Comparison of ENCODE assay signal across 1 cellular context in the genomic region with DNA sequence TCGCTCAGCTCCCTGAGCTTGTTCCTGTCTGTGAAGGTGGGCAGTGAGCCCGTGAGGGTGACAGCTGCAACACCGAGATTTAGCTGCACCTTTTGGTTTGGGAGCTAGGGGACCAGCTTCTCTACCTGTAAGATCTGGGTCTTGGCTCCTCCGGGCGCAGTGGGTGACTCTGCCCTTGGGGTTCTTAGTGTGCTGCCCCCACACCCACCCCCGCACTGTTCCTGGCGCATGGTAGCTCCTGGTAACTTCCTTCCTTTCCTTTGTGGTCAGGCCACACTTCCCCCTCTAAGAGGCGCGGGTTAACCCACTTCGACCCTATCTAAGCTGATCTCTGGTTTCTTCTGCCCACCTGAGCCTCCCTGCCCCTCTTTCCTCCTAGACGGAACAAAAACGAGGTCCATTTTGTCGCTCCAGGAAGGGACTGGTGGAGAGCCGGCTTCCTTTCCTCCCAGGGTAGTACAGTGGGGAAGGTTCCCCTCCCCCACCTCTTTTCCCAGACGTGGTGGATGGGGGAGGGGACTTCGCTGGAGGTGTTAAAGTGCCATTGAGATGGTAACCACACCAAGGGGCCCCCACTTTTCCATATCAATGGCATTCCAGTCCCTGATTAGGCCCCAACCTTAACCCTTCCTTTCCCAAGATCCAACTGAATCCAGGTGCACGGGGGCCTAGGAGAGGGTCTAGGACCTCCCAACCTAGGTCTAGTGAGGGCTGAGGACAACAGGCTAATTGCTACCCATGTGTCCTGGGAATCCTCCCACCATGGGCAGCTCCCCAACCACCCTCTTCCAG.
TF ChIP-seq lines count a peak whose summit lies in the region.

No MANE protein-coding gene starts in this region.

TF ChIP-seq in HCT116, 20 proteins besides CTCF, POLR2A, EP300 and RAD21:
- TF ChIP-seq YY1 (IDR thresholded peaks at IDR 0.05; ENCODE audit: extremely low read depth, insufficient replicate concordance, low read depth, low read length) (no peak), ZNF274 (IDR thresholded peaks at IDR 0.05; ENCODE audit: low read depth, low read length) (no peak), ATF3 (IDR thresholded peaks at IDR 0.05) (no peak), CEBPB (IDR thresholded peaks at IDR 0.05; ENCODE audit: low read depth) (no peak), POLR2AphosphoS5 (IDR thresholded peaks at IDR 0.05; ENCODE audit: low read depth, low read length) (no peak), SIN3A (IDR thresholded peaks at IDR 0.05; ENCODE audit: low read depth) (no peak), JUND (IDR thresholded peaks at IDR 0.05) (no peak), SP1 (IDR thresholded peaks at IDR 0.05; ENCODE audit: low read depth) (no peak)
- TF ChIP-seq, protein P1, sequence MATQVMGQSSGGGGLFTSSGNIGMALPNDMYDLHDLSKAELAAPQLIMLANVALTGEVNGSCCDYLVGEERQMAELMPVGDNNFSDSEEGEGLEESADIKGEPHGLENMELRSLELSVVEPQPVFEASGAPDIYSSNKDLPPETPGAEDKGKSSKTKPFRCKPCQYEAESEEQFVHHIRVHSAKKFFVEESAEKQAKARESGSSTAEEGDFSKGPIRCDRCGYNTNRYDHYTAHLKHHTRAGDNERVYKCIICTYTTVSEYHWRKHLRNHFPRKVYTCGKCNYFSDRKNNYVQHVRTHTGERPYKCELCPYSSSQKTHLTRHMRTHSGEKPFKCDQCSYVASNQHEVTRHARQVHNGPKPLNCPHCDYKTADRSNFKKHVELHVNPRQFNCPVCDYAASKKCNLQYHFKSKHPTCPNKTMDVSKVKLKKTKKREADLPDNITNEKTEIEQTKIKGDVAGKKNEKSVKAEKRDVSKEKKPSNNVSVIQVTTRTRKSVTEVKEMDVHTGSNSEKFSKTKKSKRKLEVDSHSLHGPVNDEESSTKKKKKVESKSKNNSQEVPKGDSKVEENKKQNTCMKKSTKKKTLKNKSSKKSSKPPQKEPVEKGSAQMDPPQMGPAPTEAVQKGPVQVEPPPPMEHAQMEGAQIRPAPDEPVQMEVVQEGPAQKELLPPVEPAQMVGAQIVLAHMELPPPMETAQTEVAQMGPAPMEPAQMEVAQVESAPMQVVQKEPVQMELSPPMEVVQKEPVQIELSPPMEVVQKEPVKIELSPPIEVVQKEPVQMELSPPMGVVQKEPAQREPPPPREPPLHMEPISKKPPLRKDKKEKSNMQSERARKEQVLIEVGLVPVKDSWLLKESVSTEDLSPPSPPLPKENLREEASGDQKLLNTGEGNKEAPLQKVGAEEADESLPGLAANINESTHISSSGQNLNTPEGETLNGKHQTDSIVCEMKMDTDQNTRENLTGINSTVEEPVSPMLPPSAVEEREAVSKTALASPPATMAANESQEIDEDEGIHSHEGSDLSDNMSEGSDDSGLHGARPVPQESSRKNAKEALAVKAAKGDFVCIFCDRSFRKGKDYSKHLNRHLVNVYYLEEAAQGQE (IDR thresholded peaks at IDR 0.05; ENCODE audit: low read depth), result no peak
- TF ChIP-seq, protein P2, sequence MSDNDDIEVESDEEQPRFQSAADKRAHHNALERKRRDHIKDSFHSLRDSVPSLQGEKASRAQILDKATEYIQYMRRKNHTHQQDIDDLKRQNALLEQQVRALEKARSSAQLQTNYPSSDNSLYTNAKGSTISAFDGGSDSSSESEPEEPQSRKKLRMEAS (IDR thresholded peaks at IDR 0.05), result no peak
